1 cellular context compared by ENCODE assay signal in the genomic region with DNA sequence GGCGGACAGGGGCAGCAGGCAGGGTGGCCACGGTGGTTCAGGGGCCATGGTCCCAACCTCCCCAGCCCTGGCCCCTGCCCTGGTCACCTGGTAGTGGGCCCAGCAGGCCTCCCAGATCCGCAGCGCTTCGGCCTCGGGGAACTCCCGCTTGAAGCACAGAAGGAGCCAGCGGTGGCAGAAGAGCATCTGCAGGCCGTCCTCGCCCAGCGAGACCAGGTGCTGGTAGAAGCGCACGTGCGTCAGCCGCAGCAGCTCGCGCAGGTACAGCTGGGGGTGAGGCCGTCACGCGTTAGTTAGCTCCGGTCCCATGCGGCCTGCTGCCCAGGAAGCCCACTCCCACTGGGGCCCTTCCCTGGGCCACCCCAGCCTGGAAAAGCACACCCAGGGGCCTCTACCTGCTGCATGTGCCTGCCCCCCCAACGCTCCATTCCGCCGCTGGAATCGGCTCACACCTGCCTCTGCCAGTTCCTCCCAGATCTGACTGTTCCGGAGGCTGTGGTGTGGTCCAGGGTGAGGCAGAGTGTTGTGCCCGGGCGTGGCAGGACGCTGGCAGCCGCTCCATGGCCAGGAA.
TF ChIP-seq lines count a peak whose summit lies in the region.

No MANE protein-coding gene starts in this region.

TF ChIP-seq in GM23338, 12 proteins besides CTCF, POLR2A, EP300 and RAD21 (continued from another document):
- TF ChIP-seq, protein P1, sequence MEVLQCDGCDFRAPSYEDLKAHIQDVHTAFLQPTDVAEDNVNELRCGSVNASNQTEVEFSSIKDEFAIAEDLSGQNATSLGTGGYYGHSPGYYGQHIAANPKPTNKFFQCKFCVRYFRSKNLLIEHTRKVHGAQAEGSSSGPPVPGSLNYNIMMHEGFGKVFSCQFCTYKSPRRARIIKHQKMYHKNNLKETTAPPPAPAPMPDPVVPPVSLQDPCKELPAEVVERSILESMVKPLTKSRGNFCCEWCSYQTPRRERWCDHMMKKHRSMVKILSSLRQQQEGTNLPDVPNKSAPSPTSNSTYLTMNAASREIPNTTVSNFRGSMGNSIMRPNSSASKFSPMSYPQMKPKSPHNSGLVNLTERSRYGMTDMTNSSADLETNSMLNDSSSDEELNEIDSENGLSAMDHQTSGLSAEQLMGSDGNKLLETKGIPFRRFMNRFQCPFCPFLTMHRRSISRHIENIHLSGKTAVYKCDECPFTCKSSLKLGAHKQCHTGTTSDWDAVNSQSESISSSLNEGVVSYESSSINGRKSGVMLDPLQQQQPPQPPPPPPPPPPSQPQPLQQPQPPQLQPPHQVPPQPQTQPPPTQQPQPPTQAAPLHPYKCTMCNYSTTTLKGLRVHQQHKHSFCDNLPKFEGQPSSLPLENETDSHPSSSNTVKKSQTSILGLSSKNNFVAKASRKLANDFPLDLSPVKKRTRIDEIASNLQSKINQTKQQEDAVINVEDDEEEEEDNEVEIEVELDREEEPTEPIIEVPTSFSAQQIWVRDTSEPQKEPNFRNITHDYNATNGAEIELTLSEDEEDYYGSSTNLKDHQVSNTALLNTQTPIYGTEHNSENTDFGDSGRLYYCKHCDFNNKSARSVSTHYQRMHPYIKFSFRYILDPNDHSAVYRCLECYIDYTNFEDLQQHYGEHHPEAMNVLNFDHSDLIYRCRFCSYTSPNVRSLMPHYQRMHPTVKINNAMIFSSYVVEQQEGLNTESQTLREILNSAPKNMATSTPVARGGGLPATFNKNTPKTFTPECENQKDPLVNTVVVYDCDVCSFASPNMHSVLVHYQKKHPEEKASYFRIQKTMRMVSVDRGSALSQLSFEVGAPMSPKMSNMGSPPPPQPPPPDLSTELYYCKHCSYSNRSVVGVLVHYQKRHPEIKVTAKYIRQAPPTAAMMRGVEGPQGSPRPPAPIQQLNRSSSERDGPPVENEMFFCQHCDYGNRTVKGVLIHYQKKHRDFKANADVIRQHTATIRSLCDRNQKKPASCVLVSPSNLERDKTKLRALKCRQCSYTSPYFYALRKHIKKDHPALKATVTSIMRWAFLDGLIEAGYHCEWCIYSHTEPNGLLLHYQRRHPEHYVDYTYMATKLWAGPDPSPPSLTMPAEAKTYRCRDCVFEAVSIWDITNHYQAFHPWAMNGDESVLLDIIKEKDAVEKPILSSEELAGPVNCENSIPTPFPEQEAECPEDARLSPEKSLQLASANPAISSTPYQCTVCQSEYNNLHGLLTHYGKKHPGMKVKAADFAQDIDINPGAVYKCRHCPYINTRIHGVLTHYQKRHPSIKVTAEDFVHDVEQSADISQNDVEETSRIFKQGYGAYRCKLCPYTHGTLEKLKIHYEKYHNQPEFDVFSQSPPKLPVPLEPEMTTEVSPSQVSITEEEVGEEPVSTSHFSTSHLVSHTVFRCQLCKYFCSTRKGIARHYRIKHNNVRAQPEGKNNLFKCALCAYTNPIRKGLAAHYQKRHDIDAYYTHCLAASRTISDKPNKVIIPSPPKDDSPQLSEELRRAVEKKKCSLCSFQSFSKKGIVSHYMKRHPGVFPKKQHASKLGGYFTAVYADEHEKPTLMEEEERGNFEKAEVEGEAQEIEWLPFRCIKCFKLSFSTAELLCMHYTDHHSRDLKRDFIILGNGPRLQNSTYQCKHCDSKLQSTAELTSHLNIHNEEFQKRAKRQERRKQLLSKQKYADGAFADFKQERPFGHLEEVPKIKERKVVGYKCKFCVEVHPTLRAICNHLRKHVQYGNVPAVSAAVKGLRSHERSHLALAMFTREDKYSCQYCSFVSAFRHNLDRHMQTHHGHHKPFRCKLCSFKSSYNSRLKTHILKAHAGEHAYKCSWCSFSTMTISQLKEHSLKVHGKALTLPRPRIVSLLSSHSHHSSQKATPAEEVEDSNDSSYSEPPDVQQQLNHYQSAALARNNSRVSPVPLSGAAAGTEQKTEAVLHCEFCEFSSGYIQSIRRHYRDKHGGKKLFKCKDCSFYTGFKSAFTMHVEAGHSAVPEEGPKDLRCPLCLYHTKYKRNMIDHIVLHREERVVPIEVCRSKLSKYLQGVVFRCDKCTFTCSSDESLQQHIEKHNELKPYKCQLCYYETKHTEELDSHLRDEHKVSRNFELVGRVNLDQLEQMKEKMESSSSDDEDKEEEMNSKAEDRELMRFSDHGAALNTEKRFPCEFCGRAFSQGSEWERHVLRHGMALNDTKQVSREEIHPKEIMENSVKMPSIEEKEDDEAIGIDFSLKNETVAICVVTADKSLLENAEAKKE (CRISPR knock-in tag; IDR thresholded peaks at IDR 0.05), result no peak
- TF ChIP-seq, protein P2, sequence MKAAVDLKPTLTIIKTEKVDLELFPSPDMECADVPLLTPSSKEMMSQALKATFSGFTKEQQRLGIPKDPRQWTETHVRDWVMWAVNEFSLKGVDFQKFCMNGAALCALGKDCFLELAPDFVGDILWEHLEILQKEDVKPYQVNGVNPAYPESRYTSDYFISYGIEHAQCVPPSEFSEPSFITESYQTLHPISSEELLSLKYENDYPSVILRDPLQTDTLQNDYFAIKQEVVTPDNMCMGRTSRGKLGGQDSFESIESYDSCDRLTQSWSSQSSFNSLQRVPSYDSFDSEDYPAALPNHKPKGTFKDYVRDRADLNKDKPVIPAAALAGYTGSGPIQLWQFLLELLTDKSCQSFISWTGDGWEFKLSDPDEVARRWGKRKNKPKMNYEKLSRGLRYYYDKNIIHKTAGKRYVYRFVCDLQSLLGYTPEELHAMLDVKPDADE (IDR thresholded peaks at IDR 0.05), result no peak
- TF ChIP-seq CREB1 (CRISPR knock-in tag; IDR thresholded peaks at IDR 0.05; ENCODE audit: low read depth) (no peak), NANOG (IDR thresholded peaks at IDR 0.05; ENCODE audit: borderline replicate concordance) (no peak), POLR2AphosphoS5 (IDR thresholded peaks at IDR 0.05; ENCODE audit: low read depth) (no peak)
